9 cellular contexts compared by ENCODE assay signal in the genomic region with DNA sequence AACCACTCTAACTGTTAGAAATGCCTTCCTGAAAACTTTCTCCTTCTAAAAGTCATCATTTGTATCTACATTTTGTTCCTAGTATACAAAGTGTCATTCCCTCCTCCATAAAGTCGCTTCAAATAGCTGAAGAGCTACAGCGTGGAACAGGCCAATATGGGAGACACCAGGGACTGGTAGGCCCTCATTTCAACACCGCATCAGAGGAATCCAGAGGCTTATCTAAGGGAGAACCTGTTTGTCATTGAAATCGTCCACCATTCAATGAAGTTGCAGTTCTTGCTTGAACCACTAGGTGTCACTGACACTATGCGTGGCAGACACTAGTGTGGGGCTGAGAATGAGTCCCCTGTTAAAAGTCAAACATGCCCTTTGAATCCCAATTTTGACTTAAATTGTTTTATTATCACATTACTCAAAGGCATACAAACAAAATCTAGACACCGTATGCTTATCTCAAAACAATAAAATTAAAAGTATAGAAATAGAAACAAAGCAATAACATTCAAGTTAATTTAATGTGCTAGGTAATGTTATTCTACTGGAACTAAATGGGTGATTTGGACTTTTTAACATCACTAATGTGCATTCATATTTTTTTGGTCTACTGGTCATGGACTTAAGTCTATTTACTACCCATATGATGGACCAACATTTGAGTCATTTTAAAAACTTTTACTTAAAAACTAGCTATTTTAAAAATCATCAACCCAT.
DNase-seq lines count a peak whose midpoint lies in the region; ATAC-seq and TF ChIP-seq lines count a peak whose summit lies in the region.
"Had no signal": no experiment of that assay in that cellular context is flagged by ENCODE, and none has a peak within 500 bp of the region (broad histone marks: within the 10 kb centered on the region; RNA-seq: fewer than 3 reads in every experiment).

No MANE protein-coding gene starts in this region.

- H3K27me3 ChIP-seq in CD8-positive, alpha-beta T cell (ENCODE audit: insufficient read depth, low read length) = no peaks in the 10 kb centered on the region
- no peaks in the 10 kb centered on the region for H3K27me3 ChIP-seq in neutrophil

- TF ChIP-seq CTCF in CD8-positive, alpha-beta T cell (IDR thresholded peaks at IDR 0.05) = peak; percentile 83
- TF ChIP-seq CTCF in neutrophil (IDR thresholded peaks at IDR 0.05) = peak; percentile 85

- H3K4me3 Mint-ChIP-seq in CD8-positive, alpha-beta T cell = no peak overlapping the region
- H3K4me3 Mint-ChIP-seq: T-helper 1 cell treated with Interleukin-12 subunit alpha and Interleukin-12 subunit beta and Interleukin-4 antibody, amounts not matched to agents 30 μg/mL and 1 μg/mL, for 36 hours had no signal

- no peaks in the 10 kb centered on the region for H3K36me3 ChIP-seq in CD8-positive, alpha-beta T cell (ENCODE audit: insufficient read depth, low read length)
- no peaks in the 10 kb centered on the region for H3K36me3 ChIP-seq in neutrophil

- CTCF ChIA-PET in CD8-positive, alpha-beta T cell (lab: Charles Lee) = interaction anchor here (0.9 to 2.7 kb wide), 10 partner anchors 8 to 126 kb away, joined by 3 to 16 read pairs (median 5); no protein-coding TSS in a partner anchor

- POLR2A ChIA-PET in CD8-positive, alpha-beta T cell (lab: Charles Lee) = no interaction called here

- H3K27ac Mint-ChIP-seq in CD8-positive, alpha-beta T cell = no peak overlapping the region
- H3K27ac Mint-ChIP-seq: T-helper 1 cell treated with Interleukin-12 subunit alpha and Interleukin-12 subunit beta and Interleukin-4 antibody, amounts not matched to agents 30 μg/mL and 1 μg/mL, for 36 hours had no signal

- H3K4me1 ChIP-seq in CD8-positive, alpha-beta T cell (ENCODE audit: insufficient read depth, low read length) = no peaks in the 10 kb centered on the region
- H3K4me1 ChIP-seq in neutrophil (ENCODE audit: control insufficient read depth in 1 of 2, insufficient read depth in 1 of 2, low read depth in 1 of 2, low read length in 1 of 2) = no peaks in the 10 kb centered on the region

- DNase-seq in CD8-positive, alpha-beta T cell = peak in 5 of 7 experiments; percentile 3 to 55 (median 29)
- peak; percentile 23 for DNase-seq in GM19240 (ENCODE audit: insufficient read length, low spot score)
- peak; percentile 71 for DNase-seq in NCI-H345 (lab: John Stamatoyannopoulos, UW)
- peak; percentile 8 for DNase-seq in activated T-cell treated with anti-CD3 and anti-CD28 coated beads for 48 hours (ENCODE audit: low read depth)
- peak; percentile 48 for DNase-seq in foreskin melanocyte

- no peaks in the 10 kb centered on the region for H3K36me3 Mint-ChIP-seq in CD8-positive, alpha-beta T cell

- no peaks in the 10 kb centered on the region for H3K9me3 Mint-ChIP-seq in CD8-positive, alpha-beta T cell
- H3K9me3 Mint-ChIP-seq: T-helper 1 cell treated with Interleukin-12 subunit alpha and Interleukin-12 subunit beta and Interleukin-4 antibody, amounts not matched to agents 30 μg/mL and 1 μg/mL, for 36 hours had no signal

- no peak for ATAC-seq in CD8-positive, alpha-beta T cell
- ATAC-seq in GM19452 (IDR thresholded peaks at IDR 0.05; ENCODE audit: unreplicated experiment) = no peak
- ATAC-seq in HG03159 (IDR thresholded peaks at IDR 0.05; ENCODE audit: unreplicated experiment) = no peak

- no peaks in the 10 kb centered on the region for H3K4me1 Mint-ChIP-seq in CD8-positive, alpha-beta T cell (ENCODE audit: low read depth)

- no peak overlapping the region for H3K27ac ChIP-seq in CD8-positive, alpha-beta T cell (ENCODE audit: low read depth, low read length)
- H3K27ac ChIP-seq in neutrophil = no peak overlapping the region

- H3K9me3 ChIP-seq in CD8-positive, alpha-beta T cell (ENCODE audit: low read length) = no peaks in the 10 kb centered on the region
- no peaks in the 10 kb centered on the region for H3K9me3 ChIP-seq in neutrophil

- intact Hi-C loops in CD8-positive, alpha-beta T cell (cut with DNase I, micrococcal nuclease) = loop anchor here (1.0 to 5.0 kb wide), 4 partner anchors 126 to 757 kb away; a partner anchor contains a TSS

- peaks cover 8% of the 10 kb centered on the region for H3K27me3 Mint-ChIP-seq in CD8-positive, alpha-beta T cell (ENCODE audit: low read depth)

- no peak overlapping the region for H3K4me3 ChIP-seq in CD8-positive, alpha-beta T cell (ENCODE audit: low read depth, low read length)
- H3K4me3 ChIP-seq in neutrophil (ENCODE audit: low read depth in 1 of 2, low read length in 1 of 2) = no peak overlapping the region

Comparison
In these comparisons a context has a peak if more than half of its experiments do, and no peak if none do; other contexts are left out.
1. DNase-seq: peak in every context shown above with its lines; median percentile 71 in NCI-H345; 48 in foreskin melanocyte; 29 in CD8-positive, alpha-beta T cell; 23 in GM19240; 8 in activated T-cell treated with anti-CD3 and anti-CD28 coated beads for 48 hours.